ENCODE assay signal across 25 cellular contexts in genomic region chr4:64727960-64728359, GRCh38.
DNase-seq lines count a peak whose midpoint lies in the region; ATAC-seq and TF ChIP-seq lines count a peak whose summit lies in the region.
"Had no signal": no experiment of that assay in that cellular context is flagged by ENCODE, and none has a peak within 500 bp of the region (broad histone marks: within the 10 kb centered on the region; RNA-seq: fewer than 3 reads in every experiment).

No MANE protein-coding gene starts in this region.

- peaks cover 3% of the 10 kb centered on the region for H3K27me3 Mint-ChIP-seq in neural progenitor cell (ENCODE audit: insufficient read depth, low read depth)
- H3K27me3 Mint-ChIP-seq in CD4-positive, alpha-beta T cell = no peaks in the 10 kb centered on the region

- peaks cover 7% of the 10 kb centered on the region for H3K4me1 ChIP-seq in HAP-1
- H3K4me1 ChIP-seq in SJCRH30 = peaks cover 4% of the 10 kb centered on the region; the same call in 1 of the 2 replicates
- H3K4me1 ChIP-seq in iPS-18a (ENCODE audit: control insufficient read depth, low read depth, low read length) = peaks cover 23% of the 10 kb centered on the region
- H3K4me1 ChIP-seq in neural progenitor cell = no peaks in the 10 kb centered on the region
- H3K4me1 ChIP-seq: Caco-2 had no signal

- no peak overlapping the region for H2AFZ ChIP-seq in neural progenitor cell (replicated peaks)

- H3K27me3 ChIP-seq in HAP-1 (ENCODE audit: low read depth) (no peaks in the 10 kb centered on the region), SJCRH30 (no peaks in the 10 kb centered on the region), iPS-18a (ENCODE audit: control insufficient read depth, insufficient read depth, low read length) (no peaks in the 10 kb centered on the region), neural progenitor cell (no peaks in the 10 kb centered on the region)
- no peaks in the 10 kb centered on the region for H3K27me3 ChIP-seq in CD4-positive, alpha-beta T cell (ENCODE audit: control insufficient read depth, insufficient read depth, low read length)

- CTCF ChIA-PET in CD4-positive, alpha-beta T cell (lab: Charles Lee) = no interaction called here

- no peaks in the 10 kb centered on the region for H3K9me3 ChIP-seq in HAP-1
- H3K9me3 ChIP-seq in SJCRH30 (replicated peaks) = no peaks in the 10 kb centered on the region
- peaks cover 3% of the 10 kb centered on the region for H3K9me3 ChIP-seq in iPS-18a (ENCODE audit: control insufficient read depth, low read depth, low read length)
- no peaks in the 10 kb centered on the region for H3K9me3 ChIP-seq in neural progenitor cell (ENCODE audit: low read depth)
- H3K9me3 ChIP-seq in CD4-positive, alpha-beta T cell (ENCODE audit: control insufficient read depth, low read length) = no peaks in the 10 kb centered on the region
- H3K9me3 ChIP-seq: Caco-2 had no signal

- DNase-seq in HAP-1 (ENCODE audit: low spot score in 2 of 2) = peak; percentile 45 to 46
- DNase-seq in SJCRH30 = peak; percentile 31 to 57
- no peak for DNase-seq in neural progenitor cell (ENCODE audit: low spot score)
- no peak for DNase-seq in ecto neural progenitor cell (ENCODE audit: low spot score)
- DNase-seq in CD4-positive, alpha-beta T cell = no peak
- DNase-seq: C1 segment of cervical spinal cord; Caco-2; CD8-positive, alpha-beta T cell; GF-D8; HCEC 1CT; Kasumi-1; NCI-H1092 treated with DMSO at 0.1 percent for 48 hours; NCI-H1436; NCI-H187; NCI-H2081 treated with DMSO at 0.1 percent for 48 hours; NCI-H446; NCI-H524 treated with DMSO at 0.1 percent for 48 hours; NCI-H774; PC-3 had no signal

- POLR2A ChIA-PET in CD4-positive, alpha-beta T cell (lab: Charles Lee) = no interaction called here

- intact Hi-C loops in CD4-positive, alpha-beta T cell (cut with DNase I, micrococcal nuclease) = no loop called here

- TF ChIP-seq CTCF in neural progenitor cell (IDR thresholded peaks at IDR 0.05) = no peak
- no peak for TF ChIP-seq CTCF in CD4-positive, alpha-beta T cell (IDR thresholded peaks at IDR 0.05)

- no peaks in the 10 kb centered on the region for H3K36me3 Mint-ChIP-seq in neural progenitor cell
- H3K36me3 Mint-ChIP-seq in CD4-positive, alpha-beta T cell (ENCODE audit: low read depth) = no peaks in the 10 kb centered on the region
- H3K36me3 Mint-ChIP-seq: CD8-positive, alpha-beta T cell had no signal

- H3K27ac Mint-ChIP-seq in neural progenitor cell = no peak overlapping the region
- H3K27ac Mint-ChIP-seq in CD4-positive, alpha-beta T cell = no peak overlapping the region
- H3K27ac Mint-ChIP-seq: CD8-positive, alpha-beta T cell had no signal

- H3K36me3 ChIP-seq in HAP-1 (replicated peaks) (no peaks in the 10 kb centered on the region), SJCRH30 (no peaks in the 10 kb centered on the region), iPS-18a (ENCODE audit: control insufficient read depth, low read depth, low read length) (no peaks in the 10 kb centered on the region), neural progenitor cell (no peaks in the 10 kb centered on the region)

- peaks cover 18% of the 10 kb centered on the region for H3K9me3 Mint-ChIP-seq in neural progenitor cell
- peaks cover 6% of the 10 kb centered on the region for H3K9me3 Mint-ChIP-seq in CD4-positive, alpha-beta T cell

- peak overlapping the region; percentile 38 for H3K27ac ChIP-seq in SJCRH30
- H3K27ac ChIP-seq in iPS-18a (ENCODE audit: low read length) = peak overlapping the region; percentile 55
- H3K27ac ChIP-seq in neural progenitor cell = peak overlapping the region; percentile 13
- no peak overlapping the region for H3K27ac ChIP-seq in CD4-positive, alpha-beta T cell (ENCODE audit: low read depth, low read length)
- H3K27ac ChIP-seq: HL-60 had no signal

- H3K79me2 ChIP-seq in neural progenitor cell (ENCODE audit: low read depth) = no peaks in the 10 kb centered on the region

- H3F3A ChIP-seq in neural progenitor cell (ENCODE audit: low read depth) = no peaks in the 10 kb centered on the region

- ATAC-seq in GM21381 (IDR thresholded peaks at IDR 0.05; ENCODE audit: unreplicated experiment) (no peak), GM18505 (IDR thresholded peaks at IDR 0.05; ENCODE audit: unreplicated experiment) (no peak)
- no peak for ATAC-seq in CD4-positive, alpha-beta T cell (ENCODE audit: poor library complexity)
- ATAC-seq: CD8-positive, alpha-beta T cell; K562; PC-3; SK-N-SH treated with all-trans-retinoic acid at 6 μM for 48 hours had no signal

- H3K4me2 ChIP-seq in neural progenitor cell = no peak overlapping the region

- H3K4me3 Mint-ChIP-seq in neural progenitor cell = no peak overlapping the region
- no peak overlapping the region for H3K4me3 Mint-ChIP-seq in CD4-positive, alpha-beta T cell
- H3K4me3 Mint-ChIP-seq: CD8-positive, alpha-beta T cell had no signal

- peaks cover 3% of the 10 kb centered on the region for H3K4me1 Mint-ChIP-seq in neural progenitor cell
- no peaks in the 10 kb centered on the region for H3K4me1 Mint-ChIP-seq in CD4-positive, alpha-beta T cell (ENCODE audit: low read depth)

- in situ Hi-C loops in HAP-1 (cut with MboI; ENCODE audit: low sequenced_read_pairs) = no loop called here

- TF ChIP-seq POLR2A in GM18505 (IDR thresholded peaks at IDR 0.05; ENCODE audit: borderline replicate concordance, extremely low read depth, insufficient read depth, insufficient read length) = no peak

- no peaks in the 10 kb centered on the region for H4K20me1 ChIP-seq in neural progenitor cell (ENCODE audit: low read depth)

- H3K4me3 ChIP-seq in HAP-1 (no peak overlapping the region), SJCRH30 (no peak overlapping the region), iPS-18a (ENCODE audit: low read length) (no peak overlapping the region), neural progenitor cell (no peak overlapping the region)
- H3K4me3 ChIP-seq: K562 had no signal

- H3K9ac ChIP-seq in iPS-18a (ENCODE audit: low read length) = peak overlapping the region; percentile 63
- H3K9ac ChIP-seq in neural progenitor cell = no peak overlapping the region

Comparison
In these comparisons a context has a peak if more than half of its experiments do, and no peak if none do; other contexts are left out.
1. DNase-seq: peak in HAP-1 (2 of 2) and SJCRH30 (2 of 2); none in neural progenitor cell (single experiment), ecto neural progenitor cell (single experiment) and CD4-positive, alpha-beta T cell (0 of 10).